ENCODE assay signal across 1 cellular context in genomic region chr14:20989787-20990600, GRCh38.
TF ChIP-seq lines count a peak whose summit lies in the region.

Gene METTL17 (plus strand): TSS chr14:20989980. CDS start chr14:20990003, 23 bp downstream.

TF ChIP-seq in GM12878, 131 proteins besides CTCF, POLR2A, EP300 and RAD21 (continued from another document and continues in another):
- TF ChIP-seq E2F8 (IDR thresholded peaks at IDR 0.05; ENCODE audit: low read depth, partially characterized antibody) (peak; percentile 77), SREBF2 (IDR thresholded peaks at IDR 0.05; ENCODE audit: low read length) (peak; percentile 64), HDGF (IDR thresholded peaks at IDR 0.05) (no peak), ZNF274 (IDR thresholded peaks at IDR 0.05; ENCODE audit: insufficient read depth, insufficient read length) (no peak), MTA2 (IDR thresholded peaks at IDR 0.05; ENCODE audit: low read depth) (peak; percentile 85), MYB (IDR thresholded peaks at IDR 0.05; ENCODE audit: borderline replicate concordance, low read depth, low read length) (no peak), ZBTB33 (IDR thresholded peaks at IDR 0.05) (no peak), CREB1 (IDR thresholded peaks at IDR 0.05; ENCODE audit: low read depth) (peak; percentile 85), ZNF622 (IDR thresholded peaks at IDR 0.05) (no peak), CEBPZ (IDR thresholded peaks at IDR 0.05; ENCODE audit: low read depth, low read length) (no peak), POU2F2 (IDR thresholded peaks at IDR 0.05; ENCODE audit: borderline replicate concordance, low read depth, low read length) (no peak), EGR1 (IDR thresholded peaks at IDR 0.05; ENCODE audit: borderline replicate concordance in 1 of 2, low read depth in 2 of 2, low read length in 2 of 2) (no peak), MLLT1 (IDR thresholded peaks at IDR 0.05) (peak; percentile 43; the same call in 1 of the 2 replicates), HCFC1 (IDR thresholded peaks at IDR 0.05; ENCODE audit: low read length) (peak; percentile 89), BACH1 (IDR thresholded peaks at IDR 0.05; ENCODE audit: borderline replicate concordance) (no peak; the same call in 1 of the 2 replicates), ATF3 (IDR thresholded peaks at IDR 0.05; ENCODE audit: borderline replicate concordance, extremely low read depth, low read depth, low read length) (no peak), GATAD2B (conservative IDR thresholded peaks at IDR 0.05; ENCODE audit: low read depth) (no peak; the same call in 1 of the 2 replicates), ELK1 (IDR thresholded peaks at IDR 0.05; ENCODE audit: low read depth, low read length) (peak; percentile 70; the same call in 1 of the 2 replicates), RUNX3 (IDR thresholded peaks at IDR 0.05; ENCODE audit: low read length) (peak; percentile 70), SMARCA5 (IDR thresholded peaks at IDR 0.05) (no peak), JUND (IDR thresholded peaks at IDR 0.05; ENCODE audit: low read depth, low read length) (no peak), MXI1 (IDR thresholded peaks at IDR 0.05; ENCODE audit: low read depth, low read length) (no peak), RELB (IDR thresholded peaks at IDR 0.05; ENCODE audit: low read depth) (peak; percentile 93), HDAC2 (IDR thresholded peaks at IDR 0.05) (no peak), MEF2B (IDR thresholded peaks at IDR 0.05; ENCODE audit: partially characterized antibody, poor library complexity, severe bottlenecking) (no peak), FOXK2 (IDR thresholded peaks at IDR 0.05) (no peak), NR2C2 (IDR thresholded peaks at IDR 0.05; ENCODE audit: borderline replicate concordance, control insufficient read depth, insufficient read length, low read depth) (peak; percentile 63), CHD2 (IDR thresholded peaks at IDR 0.05; ENCODE audit: borderline replicate concordance, low read depth, low read length) (peak; percentile 93), STAT3 (IDR thresholded peaks at IDR 0.05; ENCODE audit: low read depth, low read length) (no peak), USF2 (IDR thresholded peaks at IDR 0.05; ENCODE audit: borderline replicate concordance, low read depth, low read length) (no peak), DPF2 (IDR thresholded peaks at IDR 0.05) (no peak), RELA (IDR thresholded peaks at IDR 0.05; ENCODE audit: borderline replicate concordance, partially characterized antibody) (no peak), TARDBP (IDR thresholded peaks at IDR 0.05; ENCODE audit: borderline replicate concordance) (0 out of 2 replicates have a peak, but pooled peaks have one; percentile 42), TCF7 (IDR thresholded peaks at IDR 0.05; ENCODE audit: borderline replicate concordance) (no peak), IKZF1 (conservative IDR thresholded peaks at IDR 0.05) (peak; percentile 90), SRF (IDR thresholded peaks at IDR 0.05; ENCODE audit: low read depth in 2 of 2, low read length in 2 of 2) (no peak), HDAC6 (IDR thresholded peaks at IDR 0.05; ENCODE audit: unreplicated experiment) (no peak), SUZ12 (IDR thresholded peaks at IDR 0.05; ENCODE audit: unreplicated experiment) (no peak), PAX8 (IDR thresholded peaks at IDR 0.05) (no peak), NFXL1 (IDR thresholded peaks at IDR 0.05; ENCODE audit: borderline replicate concordance) (no peak), CBFB (IDR thresholded peaks at IDR 0.05; ENCODE audit: low read depth) (peak; percentile 63; the same call in 1 of the 2 replicates), ZBTB11 (CRISPR knock-in tag; IDR thresholded peaks at IDR 0.05) (0 out of 2 replicates have a peak, but pooled peaks have one; percentile 13), POLR2AphosphoS5 (IDR thresholded peaks at IDR 0.05; ENCODE audit: low read length) (peak; percentile 91), RBBP5 (conservative IDR thresholded peaks at IDR 0.05) (no peak)
